1 cellular context compared by ENCODE assay signal in genomic region chr6:108766419-108766818, GRCh38.
TF ChIP-seq lines count a peak whose summit lies in the region.

No MANE protein-coding gene starts in this region.

TF ChIP-seq in H1, 55 proteins besides CTCF, POLR2A, EP300 and RAD21 (continued from another document):
- TF ChIP-seq CTBP2 (IDR thresholded peaks at IDR 0.05; ENCODE audit: borderline replicate concordance, insufficient read depth, insufficient read length, low read length) (no peak), SAP30 (IDR thresholded peaks at IDR 0.05; ENCODE audit: insufficient read depth, insufficient replicate concordance, low read length) (no peak), GTF2F1 (IDR thresholded peaks at IDR 0.05; ENCODE audit: borderline replicate concordance, low read depth, low read length) (no peak), BACH1 (IDR thresholded peaks at IDR 0.05; ENCODE audit: low read length) (no peak), HDAC2 (IDR thresholded peaks at IDR 0.05; ENCODE audit: borderline replicate concordance in 1 of 2, low read depth in 2 of 2, low read length in 2 of 2) (no peak), E2F6 (IDR thresholded peaks at IDR 0.05) (no peak)
